ENCODE assay signal across 17 cellular contexts in the genomic region with DNA sequence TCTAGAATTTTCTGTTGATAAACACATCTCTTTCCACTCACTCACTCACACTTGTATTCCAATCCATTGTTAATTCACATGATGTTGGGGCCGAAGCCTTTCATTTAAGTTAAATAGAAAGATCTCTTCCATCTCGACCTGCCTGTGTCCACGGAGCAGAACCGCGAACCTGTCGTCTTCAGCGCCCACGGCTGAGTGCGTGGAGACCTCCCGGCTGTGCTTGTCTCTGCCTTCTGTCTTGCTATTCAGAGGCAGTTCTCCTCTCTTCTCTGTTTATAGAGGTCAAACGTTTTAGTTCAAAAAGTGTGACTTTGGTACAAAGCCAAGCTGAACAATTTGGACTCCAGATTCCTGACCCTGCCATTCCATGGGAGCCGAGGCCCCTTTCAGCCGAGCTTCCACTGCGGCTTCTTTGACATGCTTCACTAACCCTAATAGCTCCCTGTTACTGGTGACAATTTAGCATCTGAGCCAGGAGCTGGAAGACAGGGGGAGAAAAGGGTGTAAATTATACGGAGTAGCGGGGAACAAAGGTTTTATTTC.
"Had no signal": no experiment of that assay in that cellular context is flagged by ENCODE, and none has a peak within 500 bp of the region (broad histone marks: within the 10 kb centered on the region; RNA-seq: fewer than 3 reads in every experiment).

No MANE protein-coding gene starts in this region.

- H3K4me1 Mint-ChIP-seq: activated naive CD8-positive, alpha-beta T cell treated with anti-CD3 and anti-CD28 coated beads for 36 hours; naive B cell had no signal

- DNase-seq: activated CD4-positive, alpha-beta memory T cell treated with anti-CD3 and anti-CD28 coated beads for 36 hours; activated CD4-positive, alpha-beta T cell treated with anti-CD3 and anti-CD28 coated beads for 48 hours; activated naive CD4-positive, alpha-beta T cell treated with Interleukin-2 at 50 U/mL for 16 hours; activated naive CD8-positive, alpha-beta T cell treated with anti-CD3 and anti-CD28 coated beads for 36 hours; activated T-cell treated with anti-CD3 and anti-CD28 coated beads, Interleukin-2, amount 50 U/mL, for 48 hours; cortex of kidney; heart left ventricle; left colon; lower lobe of right lung; mesendoderm; naive B cell; stimulated activated CD4-positive, alpha-beta T cell treated with anti-CD3 and anti-CD28 coated beads, Interleukin-4, amount 100 ng/mL, for 4 hours; stimulated activated naive CD8-positive, alpha-beta T cell treated with anti-CD3 and anti-CD28 coated beads, Interleukin-15, Interleukin-2, amounts not matched to agents 100 U/mL and 50 U/mL, for 24 hours; uterus had no signal

- H3K4me3 ChIP-seq: breast epithelium, heart left ventricle, lower lobe of right lung, tibial nerve, uterus had no signal

- H3K27ac Mint-ChIP-seq: activated CD4-positive, alpha-beta memory T cell treated with anti-CD3 and anti-CD28 coated beads for 36 hours; activated naive CD8-positive, alpha-beta T cell treated with anti-CD3 and anti-CD28 coated beads for 36 hours; naive B cell; progenitor cell of endocrine pancreas had no signal

- H3K4me3 Mint-ChIP-seq: activated CD4-positive, alpha-beta memory T cell treated with anti-CD3 and anti-CD28 coated beads for 36 hours; activated naive CD8-positive, alpha-beta T cell treated with anti-CD3 and anti-CD28 coated beads for 36 hours; naive B cell had no signal

- H3K27me3 Mint-ChIP-seq: activated CD4-positive, alpha-beta memory T cell treated with anti-CD3 and anti-CD28 coated beads for 36 hours had no signal

- H3K36me3 Mint-ChIP-seq: activated CD4-positive, alpha-beta memory T cell treated with anti-CD3 and anti-CD28 coated beads for 36 hours; activated naive CD8-positive, alpha-beta T cell treated with anti-CD3 and anti-CD28 coated beads for 36 hours had no signal

- ATAC-seq: heart left ventricle; left colon; lower lobe of right lung; stimulated activated naive CD8-positive, alpha-beta T cell treated with anti-CD3 and anti-CD28 coated beads, Interleukin-15, Interleukin-2, amounts not matched to agents 100 U/mL and 50 U/mL, for 24 hours had no signal

- H3K27ac ChIP-seq: breast epithelium, heart left ventricle, lower lobe of right lung, tibial nerve, uterus had no signal
